Comparison of ENCODE assay signal across 8 cellular contexts in the genomic region with DNA sequence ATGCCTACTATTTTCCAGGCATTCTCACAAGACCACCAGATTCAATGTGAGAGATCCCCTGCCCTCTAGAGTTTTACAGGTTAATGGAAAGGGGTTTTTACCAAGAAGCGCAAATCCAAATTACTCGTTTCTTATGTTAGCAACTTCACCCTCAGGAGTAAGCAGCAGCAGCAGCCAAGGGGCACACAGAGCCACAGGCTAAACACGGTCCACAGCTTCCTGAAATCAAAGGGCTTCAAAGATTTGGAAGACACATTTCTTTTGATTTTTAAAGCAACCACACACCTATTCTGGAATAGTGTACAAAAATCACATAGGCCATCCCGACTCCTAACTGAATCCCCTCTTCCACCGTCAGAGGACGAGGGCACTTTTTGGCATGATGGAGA.
A peak's percentile ranks its signal among the peaks of the same experiment; 100 is the strongest.
DNase-seq lines count a peak whose midpoint lies in the region; ATAC-seq, FAIRE-seq and TF ChIP-seq lines count a peak whose summit lies in the region.

No MANE protein-coding gene starts in this region.

- H3K4me3 ChIP-seq in cardiac muscle cell (no peak overlapping the region), astrocyte (ENCODE audit: insufficient read depth, low read depth, low read length) (peak overlapping the region; percentile 10), mucosa of stomach (ENCODE audit: low read length) (no peak overlapping the region), uterus (no peak overlapping the region)

- no peak overlapping the region for H3K4me3 Mint-ChIP-seq in astrocyte (ENCODE audit: unreplicated experiment)

- intact Hi-C loops in Right ventricle myocardium superior (cut with DNase I) (loop anchor here (5.0 kb wide), 1 partner anchor 108 kb away; a partner anchor contains a TSS), uterus (cut with DNase I; ENCODE audit: low total_unique reads) (no loop called here)

- no peak for TF ChIP-seq POLR2A in uterus (IDR thresholded peaks at IDR 0.05)

- H3K27me3 Mint-ChIP-seq in astrocyte (ENCODE audit: low read depth, unreplicated experiment) = peaks cover 4% of the 10 kb centered on the region

- peak overlapping the region; percentile 78 for H3K9ac ChIP-seq in astrocyte (ENCODE audit: low read length)
- peak overlapping the region; percentile 66 for H3K9ac ChIP-seq in mucosa of stomach (ENCODE audit: low read length)

- no peak for DNase-seq in cardiac muscle cell (ENCODE audit: low read depth in 1 of 2, low spot score in 1 of 2)
- DNase-seq in Right ventricle myocardium superior = no peak
- no peak for DNase-seq in astrocyte (ENCODE audit: low read depth)
- DNase-seq in uterus = no peak
- no peak for DNase-seq in foreskin melanocyte
- no peak for DNase-seq in NCI-H1105 (lab: John Stamatoyannopoulos, UW)

- H3K4me1 ChIP-seq in cardiac muscle cell (ENCODE audit: low read depth) (peaks cover 35% of the 10 kb centered on the region), astrocyte (ENCODE audit: insufficient read depth, low read length) (peaks cover 55% of the 10 kb centered on the region), mucosa of stomach (ENCODE audit: control insufficient read depth, insufficient read depth, low read length) (peaks cover 77% of the 10 kb centered on the region), uterus (peaks cover 5 to 13% of the 10 kb centered on the region in 2 donors)

- H4K20me1 ChIP-seq in astrocyte (ENCODE audit: insufficient read depth, low read length) = no peaks in the 10 kb centered on the region

- peaks cover 7% of the 10 kb centered on the region for H3K27me3 ChIP-seq in cardiac muscle cell
- no peaks in the 10 kb centered on the region for H3K27me3 ChIP-seq in astrocyte (ENCODE audit: insufficient read depth, low read length)
- H3K27me3 ChIP-seq in mucosa of stomach (ENCODE audit: control insufficient read depth, insufficient read depth, low read length) = no peaks in the 10 kb centered on the region
- no peaks in the 10 kb centered on the region for H3K27me3 ChIP-seq in uterus

- no peak for FAIRE-seq in astrocyte (lab: Jason Lieb, UNC)

- H3K9me3 Mint-ChIP-seq in astrocyte (ENCODE audit: unreplicated experiment) = no peaks in the 10 kb centered on the region

- peaks cover 47% of the 10 kb centered on the region for H3K4me1 Mint-ChIP-seq in astrocyte (ENCODE audit: low read depth, unreplicated experiment)

- H3K36me3 ChIP-seq in cardiac muscle cell = no peaks in the 10 kb centered on the region
- H3K36me3 ChIP-seq in astrocyte (ENCODE audit: insufficient read depth, low read length) = no peaks in the 10 kb centered on the region
- no peaks in the 10 kb centered on the region for H3K36me3 ChIP-seq in mucosa of stomach (ENCODE audit: control insufficient read depth, insufficient read depth, low read length)
- H3K36me3 ChIP-seq in uterus = no peaks in the 10 kb centered on the region

- peak overlapping the region; percentile 48 for H2AFZ ChIP-seq in astrocyte (ENCODE audit: low read depth, low read length)

- no peaks in the 10 kb centered on the region for H3K36me3 Mint-ChIP-seq in astrocyte (ENCODE audit: low read depth, unreplicated experiment)

- no peaks in the 10 kb centered on the region for H3K9me3 ChIP-seq in cardiac muscle cell (ENCODE audit: low read depth)
- no peaks in the 10 kb centered on the region for H3K9me3 ChIP-seq in astrocyte (ENCODE audit: insufficient read depth, low read depth, low read length)
- no peaks in the 10 kb centered on the region for H3K9me3 ChIP-seq in mucosa of stomach (ENCODE audit: control insufficient read depth, low read length)
- no peaks in the 10 kb centered on the region for H3K9me3 ChIP-seq in uterus

- H3K79me2 ChIP-seq in astrocyte (ENCODE audit: insufficient read depth, low read length) = no peaks in the 10 kb centered on the region

- ATAC-seq in Right ventricle myocardium superior (ENCODE audit: poor library complexity) (no peak), HG03520 (IDR thresholded peaks at IDR 0.05; ENCODE audit: unreplicated experiment) (no peak)

- H3K27ac Mint-ChIP-seq in astrocyte (ENCODE audit: unreplicated experiment) = peak overlapping the region; percentile 81

- no peak for TF ChIP-seq CTCF in cardiac muscle cell (IDR thresholded peaks at IDR 0.05; ENCODE audit: low read depth, low read length)
- no peak for TF ChIP-seq CTCF in astrocyte (IDR thresholded peaks at IDR 0.05; ENCODE audit: insufficient read depth, low read depth, low read length)
- no peak for TF ChIP-seq CTCF in uterus (IDR thresholded peaks at IDR 0.05)

- H3K27ac ChIP-seq in cardiac muscle cell (peak overlapping the region; percentile 80), astrocyte (ENCODE audit: low read depth, low read length) (peak overlapping the region; percentile 96), uterus (peak overlapping the region; percentile 85 to 87)

- H3K4me2 ChIP-seq in astrocyte (ENCODE audit: low read length) = peak overlapping the region; percentile 80
